8 cellular contexts compared by ENCODE assay signal in the genomic region with DNA sequence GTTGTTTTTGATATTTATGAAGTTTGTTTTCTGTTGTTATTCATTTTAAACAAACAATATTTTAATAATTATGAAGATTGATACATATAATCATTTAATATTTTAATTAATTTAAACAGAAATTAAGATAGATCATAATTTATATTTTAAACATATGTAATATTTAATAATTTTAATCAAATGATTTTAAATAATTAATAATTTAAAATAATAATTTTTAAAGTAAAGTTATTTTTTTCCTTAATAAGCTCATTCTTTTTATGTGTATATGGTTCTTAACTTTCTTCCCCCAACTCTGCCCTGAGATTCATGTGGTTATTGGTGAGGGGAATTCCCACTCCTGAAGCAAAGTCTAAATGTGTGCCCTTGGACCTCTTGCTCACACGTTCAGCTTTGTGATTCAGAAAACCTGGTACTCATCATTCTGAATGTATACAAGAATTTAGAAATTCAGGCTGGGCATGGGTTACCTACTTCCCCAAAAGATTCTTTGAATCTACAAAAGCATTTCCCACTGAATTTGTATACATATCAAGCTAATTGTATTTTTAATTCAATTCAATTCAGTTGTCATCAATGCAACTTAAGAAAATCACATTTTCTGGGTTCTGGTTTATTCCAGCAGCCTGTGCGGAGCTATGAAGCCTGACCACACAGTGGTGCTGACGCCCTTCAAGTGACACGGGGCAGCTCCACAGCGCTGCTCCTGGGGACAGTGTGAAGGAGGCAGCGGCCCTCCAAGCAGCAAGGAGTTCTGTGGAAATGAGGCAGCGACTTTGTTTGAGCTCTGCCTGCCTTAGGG.
DNase-seq lines count a peak whose midpoint lies in the region; ATAC-seq and TF ChIP-seq lines count a peak whose summit lies in the region.

No MANE protein-coding gene starts in this region.

- peak overlapping the region; percentile 72 for H3K4me2 ChIP-seq in PC-3 (ENCODE audit: low read length)

- H3K36me3 ChIP-seq in PC-3 (ENCODE audit: low read depth, low read length) (no peaks in the 10 kb centered on the region; the same call in 1 of the 2 replicates), adipocyte (ENCODE audit: control insufficient read depth, insufficient read depth, low read length, severe bottlenecking) (no peaks in the 10 kb centered on the region)

- no peak overlapping the region for H3K9ac ChIP-seq in PC-3 (ENCODE audit: low read length)
- H3K9ac ChIP-seq in adipocyte (ENCODE audit: low read length) = no peak overlapping the region

- H3K4me3 ChIP-seq in PC-3 (ENCODE audit: low read length) (peak overlapping the region; percentile 43; the same call in 1 of the 2 replicates), adipocyte (ENCODE audit: low read length) (no peak overlapping the region)

- no peak overlapping the region for H3K27ac ChIP-seq in PC-3 (ENCODE audit: low read length)

- H4K20me1 ChIP-seq in PC-3 (ENCODE audit: low read length) = no peaks in the 10 kb centered on the region

- CTCF ChIA-PET in PC-3 (lab: Charles Lee) = interaction anchor here (0.5 to 1.1 kb wide), 9 partner anchors 18 to 457 kb away, joined by 3 to 16 read pairs (median 4); no protein-coding TSS in a partner anchor

- BruUV-seq in PC-3 (replicated peaks; lab: Mats Ljungman, UMichigan) = no TSS peak

- peak; percentile 100 for ATAC-seq in GM21529 (IDR thresholded peaks at IDR 0.05; ENCODE audit: unreplicated experiment)
- ATAC-seq in PC-3 = peak; percentile 100
- peak; percentile 100 for ATAC-seq in Right ventricle myocardium superior (ENCODE audit: poor library complexity)

- peaks cover 12% of the 10 kb centered on the region; the same call in 1 of the 2 replicates for H3K4me1 ChIP-seq in PC-3 (ENCODE audit: insufficient read depth, low read length)
- no peaks in the 10 kb centered on the region for H3K4me1 ChIP-seq in adipocyte (ENCODE audit: control insufficient read depth, insufficient read depth, low read length)

- H3K9me2 ChIP-seq in PC-3 (replicated peaks; ENCODE audit: low read length) = no peaks in the 10 kb centered on the region

- POLR2A ChIA-PET in PC-3 (lab: Charles Lee; ENCODE audit: unreplicated experiment) = interaction anchor here (0.7 kb wide), 1 partner anchor 653 kb away, joined by 4 read pairs; no protein-coding TSS in a partner anchor

- H3K9me3 ChIP-seq in PC-3 (ENCODE audit: low read length) (no peaks in the 10 kb centered on the region), adipocyte (ENCODE audit: control insufficient read depth, low read length) (peaks cover under 1% of the 10 kb centered on the region)

- H3K79me2 ChIP-seq in PC-3 (ENCODE audit: low read length) = no peaks in the 10 kb centered on the region

- intact Hi-C loops in PC-3 (cut with micrococcal nuclease) = loop anchor here (1.0 to 2.0 kb wide), 5 partner anchors 31 to 448 kb away; partner anchors contain the start of gene UST
- intact Hi-C loops in Right ventricle myocardium superior (cut with DNase I) = loop anchor here (5.0 kb wide), 1 partner anchor 369 kb away; no protein-coding TSS in a partner anchor
- intact Hi-C loops in posterior vena cava (cut with DNase I) = loop anchor here (5.0 to 10.0 kb wide), 3 partner anchors 369 to 857 kb away; no protein-coding TSS in a partner anchor

- H3K27me3 ChIP-seq in PC-3 (ENCODE audit: low read length) = no peaks in the 10 kb centered on the region
- H3K27me3 ChIP-seq in adipocyte (replicated peaks; ENCODE audit: control insufficient read depth, insufficient read depth, low read length) = no peaks in the 10 kb centered on the region

- peak overlapping the region; percentile 81 for H2AFZ ChIP-seq in PC-3 (ENCODE audit: low read length)

- H3F3A ChIP-seq in PC-3 (ENCODE audit: low read length, unreplicated experiment) = no peaks in the 10 kb centered on the region

- TF ChIP-seq CTCF in PC-3 (conservative IDR thresholded peaks at IDR 0.05; ENCODE audit: low read depth, low read length) = peak; percentile 95

- peak; percentile 38 to 41 for DNase-seq in NCI-H187 (lab: John Stamatoyannopoulos, UW)
- no peak for DNase-seq in NCI-H187 treated with DMSO at 0.1 percent for 48 hours (lab: John Stamatoyannopoulos, UW)
- DNase-seq in HS-5 (ENCODE audit: low read depth) = peak; percentile 30
- peak; percentile 80 for DNase-seq in PC-3
- DNase-seq in adipocyte (ENCODE audit: low read depth) = peak; percentile 92
- DNase-seq in Right ventricle myocardium superior = peak; percentile 87
- DNase-seq in posterior vena cava (ENCODE audit: low spot score) = peak; percentile 92
